24 cellular contexts compared by ENCODE assay signal in the genomic region with DNA sequence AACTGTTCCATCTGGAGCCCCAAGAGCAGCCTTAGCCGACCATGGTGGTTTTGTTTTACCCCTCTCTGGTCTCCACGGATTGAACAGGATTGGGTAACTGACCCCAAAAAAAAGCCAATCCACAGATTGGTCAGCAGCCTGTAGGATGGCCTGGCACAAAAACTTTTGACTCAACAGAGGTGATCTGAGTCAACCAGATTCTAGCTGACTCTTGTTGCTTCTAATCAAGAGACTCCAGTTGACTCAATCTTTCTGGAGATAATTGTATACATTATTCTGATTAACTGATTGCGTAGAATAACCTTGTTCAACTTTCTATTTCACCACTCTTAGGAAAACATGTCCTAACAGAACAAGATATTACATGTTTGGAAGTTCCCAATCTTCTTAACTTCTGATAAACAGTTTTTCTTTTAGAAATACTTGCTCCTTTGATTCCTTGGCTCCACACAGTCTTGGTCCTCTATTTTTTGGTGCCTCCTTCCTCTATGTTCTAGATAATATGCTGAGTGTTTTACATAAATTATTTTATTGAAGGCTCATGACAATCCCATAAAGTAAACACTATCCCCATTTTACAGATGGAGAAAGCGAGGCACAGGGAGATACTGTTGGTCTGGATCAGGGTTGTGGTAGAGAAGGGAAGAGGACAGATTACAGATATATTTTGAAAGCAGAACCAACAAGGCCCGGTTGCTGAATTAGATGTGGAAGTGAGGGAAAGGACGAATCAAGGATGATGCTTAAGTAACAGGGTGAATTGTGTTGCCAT. TPM values are rescaled to one million over a fixed set of nuclear protein-coding genes. Genes with fewer than 3 reads are reported as not detected.
DNase-seq lines count a peak whose midpoint lies in the region; FAIRE-seq and TF ChIP-seq lines count a peak whose summit lies in the region.
"Had no signal": no experiment of that assay in that cellular context is flagged by ENCODE, and none has a peak within 500 bp of the region (broad histone marks: within the 10 kb centered on the region; RNA-seq: fewer than 3 reads in every experiment).

No MANE protein-coding gene starts in this region.

- no peak for DNase-seq in GM12892 (ENCODE audit: insufficient read length)
- peak; percentile 45 for DNase-seq in GM23248
- peak; percentile 69 for DNase-seq in amniotic epithelial cell (ENCODE audit: low read depth)
- DNase-seq in iris pigment epithelial cell (ENCODE audit: low read depth) = peak; percentile 49
- DNase-seq in GOT3 (lab: John Stamatoyannopoulos, UW) = no peak
- DNase-seq in activated gamma-delta T cell treated with Interleukin-2 at 50 U/mL for 16 hours = no peak
- no peak for DNase-seq in lower leg skin (ENCODE audit: low spot score in 2 of 2)
- DNase-seq: activated CD4-positive, alpha-beta T cell treated with anti-CD3 and anti-CD28 coated beads, Interleukin-2, amount 50 U/mL, for 4 hours; activated naive CD4-positive, alpha-beta T cell treated with anti-CD3 and anti-CD28 coated beads, Interleukin-2, amount 10 ng/mL, durations not matched to agents 7 days and 5 days; anterior cingulate cortex; CD4-positive, CD25-positive, alpha-beta regulatory T cell; cortex of kidney; EL; glutamatergic neuron; Kasumi-1; NCI-H1092; NCI-H187; NCI-H748 treated with DMSO at 0.1 percent for 48 hours; stimulated activated CD4-positive, alpha-beta T cell treated with anti-CD3 and anti-CD28 coated beads, Interleukin-15, amount 100 ng/mL, for 24 hours; stimulated activated naive CD8-positive, alpha-beta T cell treated with anti-CD3 and anti-CD28 coated beads, Interleukin-15, amount 100 ng/mL, for 72 hours; transverse colon had no signal

- H3K79me2 ChIP-seq in GM23248 (ENCODE audit: insufficient read depth) = no peaks in the 10 kb centered on the region

- FAIRE-seq in GM12892 (lab: Jason Lieb, UNC) = peak; percentile 92
- FAIRE-seq: D721Med, H54 had no signal

- no peak overlapping the region for H2AFZ ChIP-seq in GM23248

- H3K27me3 ChIP-seq in GM23248 (replicated peaks; ENCODE audit: insufficient read depth) = no peaks in the 10 kb centered on the region
- H3K27me3 ChIP-seq: transverse colon had no signal

- no peak overlapping the region for H3K9ac ChIP-seq in GM23248

- in situ Hi-C loops in GM23248 (cut with MboI) = no loop called here

- no peaks in the 10 kb centered on the region for H3K36me3 ChIP-seq in GM23248 (ENCODE audit: low read depth)
- H3K36me3 ChIP-seq: prostate gland, transverse colon had no signal

- intact Hi-C loops in lower leg skin (cut with DNase I; ENCODE audit: low total_unique reads) = no loop called here

- no peak overlapping the region for H3K27ac ChIP-seq in GM23248
- H3K27ac ChIP-seq: prostate gland, transverse colon had no signal

- no peaks in the 10 kb centered on the region for H4K20me1 ChIP-seq in GM23248 (ENCODE audit: insufficient read depth)

- TF ChIP-seq CTCF in lower leg skin (IDR thresholded peaks at IDR 0.05) = no peak

- no peak overlapping the region for H3K4me3 ChIP-seq in GM23248
- no peak overlapping the region for H3K4me3 ChIP-seq in lower leg skin (ENCODE audit: low read depth, poor library complexity, severe bottlenecking)
- H3K4me3 ChIP-seq: prostate gland, transverse colon had no signal

- TF ChIP-seq POLR2A in GM12892 (IDR thresholded peaks at IDR 0.05; ENCODE audit: low read depth, low read length) = no peak
- no peak for TF ChIP-seq POLR2A in lower leg skin (IDR thresholded peaks at IDR 0.05)

- peaks cover 24% of the 10 kb centered on the region for H3F3A ChIP-seq in GM23248 (ENCODE audit: insufficient read depth)

- H3K4me1 ChIP-seq in GM23248 (ENCODE audit: insufficient read depth) = peaks cover 12% of the 10 kb centered on the region
- H3K4me1 ChIP-seq: prostate gland had no signal

- no peaks in the 10 kb centered on the region for H3K9me3 ChIP-seq in GM23248 (ENCODE audit: low read depth)
- H3K9me3 ChIP-seq: prostate gland had no signal

- WGBS in GM23248 (ENCODE audit: low coverage in 1 of 2, low lambda C conversion rate in 2 of 2, missing lambda C conversion rate in 2 of 2), 2 experiments = 80 to 82% methylated on average over 6 of the region's 6 CpGs
- WGBS in lower leg skin, 2 donors = 73 to 78% methylated on average over 6 of the region's 6 CpGs

- no peaks in the 10 kb centered on the region for H3K9me2 ChIP-seq in GM23248 (ENCODE audit: insufficient read depth)

- no peak overlapping the region for H3K4me2 ChIP-seq in GM23248 (ENCODE audit: unreplicated experiment)

RNA-seq across cellular contexts. Expression of a gene that starts 11.5 kb away (rescaled TPM):
- 15.0 TPM for polyA plus RNA-seq in GM12892 (2012; ENCODE audit: missing spikeins)
- 5.1 and 5.3 TPM in 2 replicates for total RNA-seq in GM23248 (2014; rRNA removed; shearing (Covaris generic))
- 1.4 and 1.5 TPM in 2 replicates for polyA plus RNA-seq in GM23248 (2016; fragmentation: Nextera tagmentation; extraction: Ambion mirVana)
- total RNA-seq in lower leg skin = 10 to 100 TPM; 13.7 to 22.6 (median 14.6) TPM

Comparison
In these comparisons a context has a peak if more than half of its experiments do, and no peak if none do; other contexts are left out.
1. DNase-seq: peak in GM23248 (single experiment), amniotic epithelial cell (single experiment) and iris pigment epithelial cell (single experiment); none in GM12892 (single experiment), GOT3 (single experiment), activated gamma-delta T cell treated with Interleukin-2 at 50 U/mL for 16 hours (single experiment) and lower leg skin (0 of 2).